24 cellular contexts compared by ENCODE assay signal in the genomic region with DNA sequence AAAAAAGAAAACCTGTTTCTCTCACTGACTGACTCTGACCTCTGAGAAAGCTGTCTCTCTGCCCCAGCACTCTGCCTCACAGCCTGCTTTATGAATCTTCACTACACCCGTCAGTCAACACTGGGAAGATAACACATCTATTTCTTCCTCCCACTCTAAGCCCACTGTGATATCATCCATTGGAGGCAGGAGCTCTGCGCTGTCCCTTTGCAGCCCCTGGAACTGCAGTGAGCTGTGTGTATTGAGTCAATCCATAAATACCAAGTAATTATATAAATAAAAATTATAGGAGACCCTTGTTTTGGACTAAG. TPM values are rescaled to one million over a fixed set of nuclear protein-coding genes. Genes with fewer than 3 reads are reported as not detected.
A peak's percentile ranks its signal among the peaks of the same experiment; 100 is the strongest.
DNase-seq lines count a peak whose midpoint lies in the region; ATAC-seq and TF ChIP-seq lines count a peak whose summit lies in the region.
"Had no signal": no experiment of that assay in that cellular context is flagged by ENCODE, and none has a peak within 500 bp of the region (broad histone marks: within the 10 kb centered on the region; RNA-seq: fewer than 3 reads in every experiment).

No MANE protein-coding gene starts in this region.

- CTCF ChIA-PET in Calu3 (lab: Charles Lee), result interaction anchor here (0.6 to 2.0 kb wide), 6 partner anchors 27 to 117 kb away, joined by 3 to 7 read pairs (median 3); no protein-coding TSS in a partner anchor

- H3K36me3 ChIP-seq in gastroesophageal sphincter, result no peaks in the 10 kb centered on the region
- H3K36me3 ChIP-seq: BLaER1 treated with 17β-estradiol and CSF1 and Interleukin-3, amounts not matched to agents 10 nM and 100 nM; MG63; uterus had no signal

- no peak for TF ChIP-seq CTCF in Calu3 (IDR thresholded peaks at IDR 0.05; ENCODE audit: unreplicated experiment)
- TF ChIP-seq CTCF in LNCaP clone FGC (IDR thresholded peaks at IDR 0.05; ENCODE audit: control insufficient read depth, extremely low read depth, insufficient read depth), result no peak
- TF ChIP-seq CTCF in dorsolateral prefrontal cortex (IDR thresholded peaks at IDR 0.05 in 54 of 56, conservative IDR thresholded peaks at IDR 0.05 in 2 of 56; ENCODE audit: low read depth in 1 of 56, partially characterized antibody in 56 of 56), result no peak
- TF ChIP-seq CTCF in gastroesophageal sphincter (IDR thresholded peaks at IDR 0.05), result no peak

- peaks cover 57% of the 10 kb centered on the region for H3K4me1 Mint-ChIP-seq in Calu3 (ENCODE audit: low read depth, unreplicated experiment)

- TF ChIP-seq EP300 in gastroesophageal sphincter (IDR thresholded peaks at IDR 0.05), result no peak

- no peaks in the 10 kb centered on the region for H3K27me3 Mint-ChIP-seq in Calu3 (ENCODE audit: unreplicated experiment)
- H3K27me3 Mint-ChIP-seq: activated naive CD4-positive, alpha-beta T cell treated with anti-CD3 and anti-CD28 coated beads, Interleukin-2, amount 50 U/mL, for 24 hours had no signal

- no peaks in the 10 kb centered on the region for H3K4me1 ChIP-seq in gastroesophageal sphincter
- H3K4me1 ChIP-seq: uterus had no signal

- H3K27me3 ChIP-seq in dorsolateral prefrontal cortex, result no peaks in the 10 kb centered on the region
- peaks cover 17% of the 10 kb centered on the region for H3K27me3 ChIP-seq in gastroesophageal sphincter
- H3K27me3 ChIP-seq: MG63 had no signal

- H3K36me3 Mint-ChIP-seq in Calu3 (ENCODE audit: insufficient read depth, unreplicated experiment), result peaks cover 18% of the 10 kb centered on the region
- H3K36me3 Mint-ChIP-seq: activated naive CD4-positive, alpha-beta T cell treated with anti-CD3 and anti-CD28 coated beads, Interleukin-2, amount 50 U/mL, for 24 hours; WTC11 had no signal

- BruUV-seq in Calu3 (replicated peaks; lab: Mats Ljungman, UMichigan), result no TSS peak

- no peaks in the 10 kb centered on the region for H3K9me3 ChIP-seq in gastroesophageal sphincter
- H3K9me3 ChIP-seq: BLaER1 treated with 17β-estradiol and CSF1 and Interleukin-3, amounts not matched to agents 10 nM and 100 nM; MG63; uterus had no signal

- no peaks in the 10 kb centered on the region for H3K9me3 Mint-ChIP-seq in Calu3 (ENCODE audit: low read depth, unreplicated experiment)
- H3K9me3 Mint-ChIP-seq: activated naive CD4-positive, alpha-beta T cell treated with anti-CD3 and anti-CD28 coated beads, Interleukin-2, amount 50 U/mL, for 24 hours; IgD-negative memory B cell; WTC11 had no signal

- 71 to 73% methylated on average over 2 of the region's 2 CpGs for WGBS in gastroesophageal sphincter (ENCODE audit: low coverage in 1 of 2), 2 donors

- no peak for ATAC-seq in HG02884 (IDR thresholded peaks at IDR 0.05; ENCODE audit: unreplicated experiment)
- no peak for ATAC-seq in GM21515 (IDR thresholded peaks at IDR 0.05; ENCODE audit: unreplicated experiment)
- ATAC-seq in gastroesophageal sphincter, result no peak
- ATAC-seq: T-helper 17 cell, WTC11 had no signal

- H3K27ac Mint-ChIP-seq in Calu3 (ENCODE audit: unreplicated experiment), result peak overlapping the region; percentile 92
- H3K27ac Mint-ChIP-seq: activated naive CD4-positive, alpha-beta T cell treated with anti-CD3 and anti-CD28 coated beads, Interleukin-2, amount 50 U/mL, for 24 hours; WTC11 had no signal

- H3K4me3 Mint-ChIP-seq in Calu3 (ENCODE audit: low read depth, unreplicated experiment), result no peak overlapping the region
- H3K4me3 Mint-ChIP-seq: activated naive CD4-positive, alpha-beta T cell treated with anti-CD3 and anti-CD28 coated beads, Interleukin-2, amount 50 U/mL, for 24 hours; IgD-negative memory B cell; T-helper 17 cell; WTC11 had no signal

- H3K27ac ChIP-seq in dorsolateral prefrontal cortex (peak overlapping the region in 56 of 59 donors; percentile 0 to 95 (median 72)), gastroesophageal sphincter (no peak overlapping the region)
- H3K27ac ChIP-seq: BLaER1 treated with 17β-estradiol and CSF1 and Interleukin-3, amounts not matched to agents 10 nM and 100 nM; uterus had no signal

- TF ChIP-seq POLR2A in gastroesophageal sphincter (IDR thresholded peaks at IDR 0.05), result no peak

- H3K4me3 ChIP-seq in LNCaP clone FGC (ENCODE audit: low read depth, low read length) (no peak overlapping the region), dorsolateral prefrontal cortex (no peak overlapping the region), gastroesophageal sphincter (no peak overlapping the region)
- H3K4me3 ChIP-seq: BLaER1 treated with 17β-estradiol and CSF1 and Interleukin-3, amounts not matched to agents 10 nM and 100 nM; MG63; uterus had no signal

- DNase-seq in Calu3 (no peak), LNCaP clone FGC (ENCODE audit: low read depth) (peak; percentile 18), dorsolateral prefrontal cortex (no peak), pons (ENCODE audit: low spot score) (peak; percentile 38), RKO (ENCODE audit: low spot score) (no peak)
- DNase-seq: activated CD4-positive, alpha-beta T cell treated with anti-CD3 and anti-CD28 coated beads, Interleukin-2, amount 50 U/mL, for 1 hour; aorta; caudate nucleus; COR-L47; mammary epithelial cell; MG63; NCI-H1436; T-helper 17 cell; uterus had no signal

- intact Hi-C loops in Calu3 (cut with micrococcal nuclease; ENCODE audit: unreplicated experiment) (loop anchor here (5.0 to 10.0 kb wide), 4 partner anchors 43 to 219 kb away; a partner anchor contains a TSS), dorsolateral prefrontal cortex (cut with DNase I) (loop anchor here in 1 of 2 donors (10.0 kb wide), 1 partner anchor 809 kb away; no protein-coding TSS in a partner anchor)

RNA-seq across cellular contexts. Expression of a gene that starts 17.2 kb away (rescaled TPM):
- total RNA-seq in Calu3 (2022) (not detected in 2 replicates), dorsolateral prefrontal cortex (10 to 100 TPM in 1 of 120 experiments, 1 to 10 TPM in 56, under 1 TPM in 3, not detected in 60; 0.84 to 12.4 (median 2.4) TPM), gastroesophageal sphincter (not detected)
- total RNA-seq: aorta, dermis microvascular lymphatic vessel endothelial cell, endothelial cell of umbilical vein, mammary epithelial cell, subcutaneous adipose tissue, T-helper 17 cell, uterus, WTC11 had no signal

RNA-seq across cellular contexts. Expression of a gene that starts 54.7 kb away (rescaled TPM):
- total RNA-seq in Calu3 (2022) (256 and 275 TPM in 2 replicates), dorsolateral prefrontal cortex (100 to 1,000 TPM in 2 of 120 experiments, 10 to 100 TPM in 118; 39.3 to 109 (median 59.0) TPM), gastroesophageal sphincter (100 to 1,000 TPM; 138 to 215 (median 180) TPM)

Comparison
In these comparisons a context has a peak if more than half of its experiments do, and no peak if none do; other contexts are left out.
1. DNase-seq: peak in LNCaP clone FGC (single experiment) and pons (single experiment); none in Calu3 (single experiment), dorsolateral prefrontal cortex (0 of 10) and RKO (single experiment).
2. H3K27ac ChIP-seq: peak in dorsolateral prefrontal cortex (56 of 59); none in gastroesophageal sphincter (0 of 4).